Comparison of ENCODE assay signal across 19 cellular contexts in the genomic region with DNA sequence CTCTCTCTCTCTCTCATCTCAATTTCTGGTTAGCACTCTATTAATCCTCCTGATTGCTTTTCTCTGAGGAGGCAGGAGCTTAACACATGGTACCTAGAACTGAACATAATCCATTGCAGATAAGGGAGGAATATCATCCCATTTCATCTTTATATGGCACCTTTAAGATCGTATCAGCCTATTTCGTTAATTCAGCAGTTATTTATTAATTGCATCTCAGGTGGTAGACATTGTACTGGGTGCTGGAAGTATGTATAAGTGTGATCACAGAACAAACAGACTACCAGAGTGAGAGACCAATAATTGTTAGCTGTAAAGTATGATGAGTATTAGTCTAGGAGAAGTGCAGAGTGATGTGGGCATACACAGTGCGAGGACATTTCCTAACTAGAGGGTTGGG.
"Had no signal": no experiment of that assay in that cellular context is flagged by ENCODE, and none has a peak within 500 bp of the region (broad histone marks: within the 10 kb centered on the region; RNA-seq: fewer than 3 reads in every experiment).

No MANE protein-coding gene starts in this region.

- H3K36me3 ChIP-seq: heart left ventricle, pancreas, spleen had no signal

- H3K27ac Mint-ChIP-seq: activated CD4-positive, alpha-beta T cell treated with anti-CD3 and anti-CD28 coated beads, Interleukin-2, amount 10 ng/mL, durations not matched to agents 7 days and 5 days; activated naive CD4-positive, alpha-beta T cell treated with anti-CD3 and anti-CD28 coated beads for 36 hours; activated T-helper 17 cell treated with anti-CD3 and anti-CD28 coated beads, Interleukin-2, amount 50 U/mL, for 72 hours; stimulated activated memory B cell treated with anti-CD40 and anti-IgM and Interleukin-4, amounts not matched to agents 10 μg/mL and 1 μg/mL and 100 μg/mL, for 72 hours; T-helper 17 cell; WTC11 had no signal

- ATAC-seq: activated T-helper 17 cell treated with anti-CD3 and anti-CD28 coated beads, Interleukin-2, amount 50 U/mL, for 72 hours; body of pancreas; left ventricle myocardium superior; pancreas; stimulated activated memory B cell treated with anti-CD40 and anti-IgM and Interleukin-4, amounts not matched to agents 10 μg/mL and 1 μg/mL and 100 μg/mL, for 72 hours; T-helper 17 cell; WTC11 had no signal

- H3K4me3 Mint-ChIP-seq: activated CD4-positive, alpha-beta T cell treated with anti-CD3 and anti-CD28 coated beads, Interleukin-2, amount 10 ng/mL, durations not matched to agents 7 days and 5 days; activated naive CD4-positive, alpha-beta T cell treated with anti-CD3 and anti-CD28 coated beads for 36 hours; activated T-helper 17 cell treated with anti-CD3 and anti-CD28 coated beads, Interleukin-2, amount 50 U/mL, for 72 hours; neural crest cell; stimulated activated memory B cell treated with anti-CD40 and anti-IgM and Interleukin-4, amounts not matched to agents 10 μg/mL and 1 μg/mL and 100 μg/mL, for 72 hours; T-helper 17 cell; WTC11 had no signal

- H3K9me3 ChIP-seq: body of pancreas, heart left ventricle, pancreas, spleen had no signal

- H3K27me3 ChIP-seq: body of pancreas, heart left ventricle, pancreas, spleen had no signal

- H3K27ac ChIP-seq: body of pancreas, heart left ventricle, pancreas, spleen had no signal

- H3K36me3 Mint-ChIP-seq: stimulated activated memory B cell treated with anti-CD40 and anti-IgM and Interleukin-4, amounts not matched to agents 10 μg/mL and 1 μg/mL and 100 μg/mL, for 72 hours; WTC11 had no signal

- H3K9me3 Mint-ChIP-seq: activated CD4-positive, alpha-beta T cell treated with anti-CD3 and anti-CD28 coated beads, Interleukin-2, amount 10 ng/mL, durations not matched to agents 7 days and 5 days; activated naive CD4-positive, alpha-beta T cell treated with anti-CD3 and anti-CD28 coated beads for 36 hours; activated T-helper 17 cell treated with anti-CD3 and anti-CD28 coated beads, Interleukin-2, amount 50 U/mL, for 72 hours; neural crest cell; WTC11 had no signal

- H3K4me1 ChIP-seq: body of pancreas, pancreas, spleen had no signal

- DNase-seq: activated CD4-positive, alpha-beta T cell treated with anti-CD3 and anti-CD28 coated beads, Interleukin-2, amount 10 ng/mL, durations not matched to agents 7 days and 5 days; activated naive CD4-positive, alpha-beta T cell treated with anti-CD3 and anti-CD28 coated beads for 36 hours; activated T-cell treated with anti-CD3 and anti-CD28 coated beads for 4 hours; body of pancreas; cerebellar nuclear complex; foreskin melanocyte; heart left ventricle; kidney; left ventricle myocardium superior; mesenchymal stem cell; pancreas; spleen; stimulated activated CD4-positive, alpha-beta T cell treated with anti-CD3 and anti-CD28 coated beads, Interleukin-1b, Interleukin-23, amount 100 ng/mL, for 48 hours; T-helper 17 cell; trophoblast cell had no signal

- H3K4me1 Mint-ChIP-seq: activated CD4-positive, alpha-beta T cell treated with anti-CD3 and anti-CD28 coated beads, Interleukin-2, amount 10 ng/mL, durations not matched to agents 7 days and 5 days; T-helper 17 cell had no signal

- H3K4me3 ChIP-seq: body of pancreas, heart left ventricle, pancreas, spleen had no signal

- H3K27me3 Mint-ChIP-seq: activated CD4-positive, alpha-beta T cell treated with anti-CD3 and anti-CD28 coated beads, Interleukin-2, amount 10 ng/mL, durations not matched to agents 7 days and 5 days had no signal
